In the genomic region with DNA sequence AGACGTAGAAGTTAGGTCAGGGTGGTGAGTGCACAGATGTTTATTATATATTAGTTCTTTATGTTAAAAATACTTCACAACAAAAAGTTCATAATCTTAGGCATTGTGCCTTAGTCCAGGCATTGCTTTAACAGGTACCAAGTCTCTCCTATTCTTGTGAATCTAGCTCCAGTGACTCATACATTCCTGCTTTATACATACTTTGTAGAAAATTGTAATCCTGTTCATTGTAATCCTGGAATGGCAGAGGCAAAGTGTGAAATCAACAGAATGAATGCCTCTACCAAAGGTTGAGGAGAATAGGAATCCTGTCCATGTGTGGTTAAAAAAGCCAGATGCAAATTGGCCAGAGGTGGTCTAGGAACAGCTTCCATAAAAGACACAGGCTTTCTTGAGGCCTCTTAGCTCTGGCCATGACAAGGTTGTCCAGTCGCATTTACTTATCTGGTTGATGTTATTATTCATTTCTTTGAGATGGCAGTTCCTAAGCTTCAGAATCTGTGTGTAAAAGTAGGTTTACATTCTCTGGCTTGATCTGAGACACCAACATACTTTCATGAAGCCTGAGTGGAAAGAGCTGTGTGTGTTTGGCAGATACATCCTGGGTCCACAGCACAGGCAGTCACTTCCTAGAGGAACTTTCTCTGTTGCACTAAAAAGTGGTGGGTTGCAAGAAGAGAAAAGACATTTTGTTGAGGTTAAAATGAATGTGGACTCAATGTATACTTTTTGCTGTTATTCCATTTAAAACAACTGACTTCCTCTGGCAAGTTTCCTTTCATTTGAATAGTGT, we compare ENCODE assay signal across 20 cellular contexts.
DNase-seq lines count a peak whose midpoint lies in the region; ATAC-seq and TF ChIP-seq lines count a peak whose summit lies in the region.
"Had no signal": no experiment of that assay in that cellular context is flagged by ENCODE, and none has a peak within 500 bp of the region (broad histone marks: within the 10 kb centered on the region; RNA-seq: fewer than 3 reads in every experiment).

No MANE protein-coding gene starts in this region.

- ATAC-seq in HG03196 (IDR thresholded peaks at IDR 0.05; ENCODE audit: unreplicated experiment) (no peak), HG03280 (IDR thresholded peaks at IDR 0.05; ENCODE audit: unreplicated experiment) (no peak)
- no peak for ATAC-seq in activated T-cell treated with anti-CD3 and anti-CD28 coated beads, Interleukin-2, amount 50 U/mL, for 4 hours
- ATAC-seq: body of pancreas, left colon had no signal

- DNase-seq in AG10803 (ENCODE audit: low read depth) = peak; percentile 42
- peak; percentile 17 for DNase-seq in HT-29 (ENCODE audit: low spot score)
- peak; percentile 9 for DNase-seq in astrocyte of the cerebellum (ENCODE audit: low read depth)
- DNase-seq in hepatic stellate cell (ENCODE audit: low spot score) = peak; percentile 2
- DNase-seq in activated T-cell treated with anti-CD3 and anti-CD28 coated beads, Interleukin-2, amount 50 U/mL, for 4 hours = no peak
- no peak for DNase-seq in dorsolateral prefrontal cortex
- DNase-seq: activated CD4-positive, alpha-beta T cell treated with anti-CD3 and anti-CD28 coated beads, Interleukin-2, amount 50 U/mL, for 4 hours; activated naive CD4-positive, alpha-beta T cell treated with anti-CD3 and anti-CD28 coated beads for 36 hours; activated T-cell treated with anti-CD3 and anti-CD28 coated beads for 4 hours; body of pancreas; left colon; NCI-H2081 treated with DMSO at 0.1 percent for 48 hours; NCI-H526; nucleus accumbens; PC-9; substantia nigra had no signal

- in situ Hi-C loops in astrocyte of the cerebellum (cut with HindIII; ENCODE audit: low sequenced_read_pairs) = no loop called here

- no peaks in the 10 kb centered on the region for H3K27me3 Mint-ChIP-seq in activated T-cell treated with anti-CD3 and anti-CD28 coated beads, Interleukin-2, amount 50 U/mL, for 4 hours (ENCODE audit: low read depth)
- H3K27me3 Mint-ChIP-seq: dendritic cell treated with granulocyte-macrophage colony-stimulating factor and Interleukin-4, amounts not matched to agents 40 ng/mL and 50 ng/mL, for 4 days had no signal

- H3K27ac ChIP-seq in dorsolateral prefrontal cortex = no peak overlapping the region
- H3K27ac ChIP-seq: body of pancreas, PC-9 had no signal

- intact Hi-C loops in dorsolateral prefrontal cortex (cut with DNase I) = no loop called here

- H3K4me3 ChIP-seq in AG10803 (ENCODE audit: low read length) (no peak overlapping the region), astrocyte of the cerebellum (ENCODE audit: low read depth, low read length) (no peak overlapping the region), dorsolateral prefrontal cortex (no peak overlapping the region)
- H3K4me3 ChIP-seq: body of pancreas, esophagus muscularis mucosa, PC-9 had no signal

- no peak for TF ChIP-seq CTCF in AG10803 (conservative IDR thresholded peaks at IDR 0.05; ENCODE audit: low read length)
- no peak for TF ChIP-seq CTCF in astrocyte of the cerebellum (IDR thresholded peaks at IDR 0.05; ENCODE audit: low read depth, low read length, missing control alignments)
- no peak for TF ChIP-seq CTCF in dorsolateral prefrontal cortex (IDR thresholded peaks at IDR 0.05 in 54 of 56, conservative IDR thresholded peaks at IDR 0.05 in 2 of 56; ENCODE audit: low read depth in 1 of 56, partially characterized antibody in 56 of 56)

- no peaks in the 10 kb centered on the region for H3K27me3 ChIP-seq in dorsolateral prefrontal cortex
- H3K27me3 ChIP-seq: body of pancreas, esophagus muscularis mucosa had no signal

- H3K36me3 Mint-ChIP-seq in activated T-cell treated with anti-CD3 and anti-CD28 coated beads, Interleukin-2, amount 50 U/mL, for 4 hours (ENCODE audit: insufficient read depth) = peaks cover 12% of the 10 kb centered on the region

- H3K4me1 Mint-ChIP-seq in activated T-cell treated with anti-CD3 and anti-CD28 coated beads, Interleukin-2, amount 50 U/mL, for 4 hours (ENCODE audit: low read depth) = no peaks in the 10 kb centered on the region

- no peaks in the 10 kb centered on the region for H3K9me3 Mint-ChIP-seq in activated T-cell treated with anti-CD3 and anti-CD28 coated beads, Interleukin-2, amount 50 U/mL, for 4 hours

- H3K4me3 Mint-ChIP-seq in activated T-cell treated with anti-CD3 and anti-CD28 coated beads, Interleukin-2, amount 50 U/mL, for 4 hours = no peak overlapping the region
- H3K4me3 Mint-ChIP-seq: activated naive CD4-positive, alpha-beta T cell treated with anti-CD3 and anti-CD28 coated beads for 36 hours; dendritic cell treated with granulocyte-macrophage colony-stimulating factor and Interleukin-4, amounts not matched to agents 40 ng/mL and 50 ng/mL, for 4 days had no signal

Comparison
In these comparisons a context has a peak if more than half of its experiments do, and no peak if none do; other contexts are left out.
1. DNase-seq: peak in AG10803 (single experiment), HT-29 (single experiment), astrocyte of the cerebellum (single experiment) and hepatic stellate cell (single experiment); none in activated T-cell treated with anti-CD3 and anti-CD28 coated beads, Interleukin-2, amount 50 U/mL, for 4 hours (single experiment) and dorsolateral prefrontal cortex (0 of 10).